Comparison of ENCODE assay signal across 13 cellular contexts in genomic region chr6:170288091-170288631, GRCh38. TPM values are rescaled to one million over a fixed set of nuclear protein-coding genes. Genes with fewer than 3 reads are reported as not detected.
DNase-seq lines count a peak whose midpoint lies in the region; ATAC-seq and TF ChIP-seq lines count a peak whose summit lies in the region.
"Had no signal": no experiment of that assay in that cellular context is flagged by ENCODE, and none has a peak within 500 bp of the region (broad histone marks: within the 10 kb centered on the region; RNA-seq: fewer than 3 reads in every experiment).

No MANE protein-coding gene starts in this region.

- H3K27ac Mint-ChIP-seq in CD4-positive, CD25-positive, alpha-beta regulatory T cell: peak overlapping the region in 2 of 3 donors; percentile 73 to 87
- H3K27ac Mint-ChIP-seq in HFFc6: no peak overlapping the region
- H3K27ac Mint-ChIP-seq in effector memory CD8-positive, alpha-beta T cell: peak overlapping the region in 1 of 2 donors; percentile 5

- H3K4me1 Mint-ChIP-seq in CD4-positive, CD25-positive, alpha-beta regulatory T cell: peaks cover 3 to 35% (median 17%) of the 10 kb centered on the region in 4 donors
- peaks cover 16% of the 10 kb centered on the region for H3K4me1 Mint-ChIP-seq in HFFc6 (ENCODE audit: low read depth)
- peaks cover 28 to 29% of the 10 kb centered on the region in 2 donors for H3K4me1 Mint-ChIP-seq in effector memory CD8-positive, alpha-beta T cell (ENCODE audit: low read depth in 2 of 2)

- H3K4me2 ChIP-seq in neural cell (ENCODE audit: low read length): peak overlapping the region; percentile 54

- TF ChIP-seq CTCF in HFFc6 (IDR thresholded peaks at IDR 0.05) (no peak), neural cell (IDR thresholded peaks at IDR 0.05; ENCODE audit: poor library complexity, severe bottlenecking) (no peak)

- H3K9me3 Mint-ChIP-seq in CD4-positive, CD25-positive, alpha-beta regulatory T cell: peaks cover 0 to 2% (median 0%) of the 10 kb centered on the region in 7 donors
- H3K9me3 Mint-ChIP-seq in HFFc6: no peaks in the 10 kb centered on the region
- no peaks in the 10 kb centered on the region for H3K9me3 Mint-ChIP-seq in effector memory CD8-positive, alpha-beta T cell

- peaks cover 20% of the 10 kb centered on the region for H4K20me1 ChIP-seq in neural cell (ENCODE audit: insufficient read depth)

- peaks cover 41% of the 10 kb centered on the region for H3K4me1 ChIP-seq in CD4-positive, CD25-positive, alpha-beta regulatory T cell (ENCODE audit: control insufficient read depth, insufficient read depth, low read length, poor library complexity, severe bottlenecking)

- H3K9me2 ChIP-seq in neural cell (ENCODE audit: insufficient read depth, low read length): no peaks in the 10 kb centered on the region

- no peak for ATAC-seq in CD4-positive, CD25-positive, alpha-beta regulatory T cell (ENCODE audit: low read depth in 2 of 2)
- no peak for ATAC-seq in effector memory CD8-positive, alpha-beta T cell (replicated peaks)
- no peak for ATAC-seq in GM21447 (IDR thresholded peaks at IDR 0.05; ENCODE audit: unreplicated experiment)

- H2AFZ ChIP-seq in neural cell (ENCODE audit: low read depth, low read length): no peak overlapping the region

- H3K4me3 Mint-ChIP-seq in CD4-positive, CD25-positive, alpha-beta regulatory T cell: peak overlapping the region; percentile 88 to 94 (median 92)
- peak overlapping the region; percentile 63 for H3K4me3 Mint-ChIP-seq in HFFc6
- H3K4me3 Mint-ChIP-seq in effector memory CD8-positive, alpha-beta T cell: peak overlapping the region; percentile 97 to 98

- no peaks in the 10 kb centered on the region for H3F3A ChIP-seq in neural cell (ENCODE audit: insufficient read depth, low read length, poor library complexity, severe bottlenecking)

- no peaks in the 10 kb centered on the region for H3K36me3 ChIP-seq in CD4-positive, CD25-positive, alpha-beta regulatory T cell (ENCODE audit: control insufficient read depth, insufficient read depth, low read length)
- H3K36me3 ChIP-seq in neural cell (ENCODE audit: insufficient read depth, low read length): no peaks in the 10 kb centered on the region
- H3K36me3 ChIP-seq: right lobe of liver had no signal

- peaks cover 67% of the 10 kb centered on the region for H3K27me3 Mint-ChIP-seq in CD4-positive, CD25-positive, alpha-beta regulatory T cell
- peaks cover 37% of the 10 kb centered on the region for H3K27me3 Mint-ChIP-seq in HFFc6 (ENCODE audit: insufficient read depth)
- H3K27me3 Mint-ChIP-seq in effector memory CD8-positive, alpha-beta T cell: peaks cover 49 to 75% of the 10 kb centered on the region in 2 donors

- H3K4me3 ChIP-seq in CD4-positive, CD25-positive, alpha-beta regulatory T cell (ENCODE audit: low read depth, low read length): no peak overlapping the region
- H3K4me3 ChIP-seq in neural cell (ENCODE audit: low read length): peak overlapping the region; percentile 97

- peaks cover 17% of the 10 kb centered on the region for H3K27me3 ChIP-seq in CD4-positive, CD25-positive, alpha-beta regulatory T cell (ENCODE audit: control insufficient read depth, insufficient read depth, low read length)
- no peaks in the 10 kb centered on the region for H3K27me3 ChIP-seq in neural cell (ENCODE audit: insufficient read depth, low read depth, low read length)
- H3K27me3 ChIP-seq: right lobe of liver had no signal

- H3K9me3 ChIP-seq in CD4-positive, CD25-positive, alpha-beta regulatory T cell (ENCODE audit: control insufficient read depth in 2 of 2, low read length in 2 of 2): no peaks in the 10 kb centered on the region
- H3K9me3 ChIP-seq in neural cell (ENCODE audit: low read length): no peaks in the 10 kb centered on the region
- H3K9me3 ChIP-seq: right lobe of liver had no signal

- H3K36me3 Mint-ChIP-seq in CD4-positive, CD25-positive, alpha-beta regulatory T cell: peaks cover 3% of the 10 kb centered on the region
- H3K36me3 Mint-ChIP-seq in HFFc6 (ENCODE audit: low read depth): no peaks in the 10 kb centered on the region
- peaks cover 13% of the 10 kb centered on the region for H3K36me3 Mint-ChIP-seq in effector memory CD8-positive, alpha-beta T cell (ENCODE audit: insufficient read depth)

- no peak overlapping the region for H3K27ac ChIP-seq in CD4-positive, CD25-positive, alpha-beta regulatory T cell (ENCODE audit: insufficient read depth, low read length, poor library complexity, severe bottlenecking)
- H3K27ac ChIP-seq in neural cell (ENCODE audit: low read length): no peak overlapping the region
- H3K27ac ChIP-seq: right lobe of liver had no signal

- no peak for TF ChIP-seq EP300 in neural cell (conservative IDR thresholded peaks at IDR 0.05; ENCODE audit: poor library complexity, severe bottlenecking)

- H3K79me2 ChIP-seq in neural cell (replicated peaks; ENCODE audit: insufficient read depth, low read length): peaks cover 49% of the 10 kb centered on the region

- H3K9ac ChIP-seq in neural cell (ENCODE audit: low read length): peak overlapping the region; percentile 12

- DNase-seq in CD4-positive, CD25-positive, alpha-beta regulatory T cell: no peak
- DNase-seq in HFFc6 (no peak), ecto neural progenitor cell (ENCODE audit: low spot score) (no peak), amygdala (lab: John Stamatoyannopoulos, UW) (no peak)
- no peak for DNase-seq in effector memory CD8-positive, alpha-beta T cell
- DNase-seq in effector CD8-positive, alpha-beta T cell (lab: John Stamatoyannopoulos, UW): no peak
- DNase-seq: activated CD4-positive, CD25-positive, alpha-beta regulatory T cell; aorta; IMR-90; NCI-H2171 had no signal

- TF ChIP-seq RAD21 in neural cell (conservative IDR thresholded peaks at IDR 0.05): no peak

TF ChIP-seq in neural cell, 6 proteins besides CTCF, POLR2A, EP300 and RAD21:
- TF ChIP-seq MXI1 (conservative IDR thresholded peaks at IDR 0.05; ENCODE audit: poor library complexity, severe bottlenecking) (no peak), EZH2 (IDR thresholded peaks at IDR 0.05; ENCODE audit: borderline replicate concordance, insufficient read depth, low read length, poor library complexity, severe bottlenecking) (no peak), SMC3 (conservative IDR thresholded peaks at IDR 0.05; ENCODE audit: poor library complexity) (no peak), TAF1 (IDR thresholded peaks at IDR 0.05; ENCODE audit: low read depth) (no peak)

RNA-seq across cellular contexts. Expression of gene DLL1, which starts 2.7 kb away (rescaled TPM):
- total RNA-seq in CD4-positive, CD25-positive, alpha-beta regulatory T cell: 1.1 TPM
- under 1 TPM in 2 of 4 donors, not detected in 2; 0.28 to 0.29 TPM for polyA plus RNA-seq in CD4-positive, CD25-positive, alpha-beta regulatory T cell
- total RNA-seq in HFFc6 (2021; fragmentation: NEBNext Ultra II Directional; extraction: Animal tissue kit (Norgen Biotek cat#: 25700)): under 1 TPM; 0.26 to 0.83 (median 0.36) TPM
- 24.6 and 26.1 TPM in 2 replicates for polyA plus RNA-seq in neural cell
- polyA minus RNA-seq in neural cell: 25.9 and 26.1 TPM in 2 replicates

RNA-seq across cellular contexts. Expression of gene FAM120B, which starts 18.4 kb away (rescaled TPM):
- 35.0 TPM for total RNA-seq in CD4-positive, CD25-positive, alpha-beta regulatory T cell
- 10 to 100 TPM; 28.0 to 33.5 (median 30.6) TPM for polyA plus RNA-seq in CD4-positive, CD25-positive, alpha-beta regulatory T cell
- 10 to 100 TPM; 33.3 to 36.6 (median 35.4) TPM for total RNA-seq in HFFc6 (2021; fragmentation: NEBNext Ultra II Directional; extraction: Animal tissue kit (Norgen Biotek cat#: 25700))
- 14.1 and 17.9 TPM in 2 replicates for polyA plus RNA-seq in neural cell
- 43.6 and 48.9 TPM in 2 replicates for polyA minus RNA-seq in neural cell
